16 cellular contexts compared by ENCODE assay signal in genomic region chr14:34780646-34781045, GRCh38.
DNase-seq lines count a peak whose midpoint lies in the region; ATAC-seq and TF ChIP-seq lines count a peak whose summit lies in the region.
"Had no signal": no experiment of that assay in that cellular context is flagged by ENCODE, and none has a peak within 500 bp of the region (broad histone marks: within the 10 kb centered on the region; RNA-seq: fewer than 3 reads in every experiment).

No MANE protein-coding gene starts in this region.

- intact Hi-C loops in activated B cell treated with CpG ODN at 0.5 μM for 24 hours (cut with micrococcal nuclease): no loop called here

- peaks cover 29% of the 10 kb centered on the region for H3K36me3 Mint-ChIP-seq in activated naive CD4-positive, alpha-beta T cell treated with anti-CD3 and anti-CD28 coated beads, Interleukin-2, amount 50 U/mL, for 24 hours
- peaks cover 75% of the 10 kb centered on the region for H3K36me3 Mint-ChIP-seq in activated B cell treated with CpG ODN at 0.5 μM for 24 hours (ENCODE audit: low read depth)
- H3K36me3 Mint-ChIP-seq in stimulated activated effector memory CD8-positive, alpha-beta T cell treated with anti-CD3 and anti-CD28 coated beads, Interleukin-12 subunit alpha, Interleukin-12 subunit beta, amount 100 ng/mL, for 72 hours: peaks cover 100% of the 10 kb centered on the region

- CTCF ChIA-PET in activated B cell treated with CpG ODN at 0.5 μM for 24 hours (lab: Charles Lee) (no interaction called here), HEK293T (lab: Yijun Ruan, JAX) (no interaction called here)

- no peak overlapping the region for H3K4me3 Mint-ChIP-seq in activated naive CD4-positive, alpha-beta T cell treated with anti-CD3 and anti-CD28 coated beads, Interleukin-2, amount 50 U/mL, for 24 hours
- H3K4me3 Mint-ChIP-seq in activated B cell treated with CpG ODN at 0.5 μM for 24 hours: no peak overlapping the region
- H3K4me3 Mint-ChIP-seq in stimulated activated effector memory CD8-positive, alpha-beta T cell treated with anti-CD3 and anti-CD28 coated beads, Interleukin-12 subunit alpha, Interleukin-12 subunit beta, amount 100 ng/mL, for 72 hours: no peak overlapping the region

- no peak for DNase-seq in activated naive CD4-positive, alpha-beta T cell (lab: John Stamatoyannopoulos, UW)
- no peak for DNase-seq in activated B cell treated with CpG ODN at 0.5 μM for 24 hours
- no peak for DNase-seq in epithelial cell of prostate (ENCODE audit: low read depth, low spot score)
- no peak for DNase-seq in stimulated activated effector memory CD8-positive, alpha-beta T cell treated with anti-CD3 and anti-CD28 coated beads, Interleukin-12 subunit alpha, Interleukin-12 subunit beta, amount 100 ng/mL, for 72 hours (ENCODE audit: low spot score in 2 of 2)
- no peak for DNase-seq in NCI-H187 (lab: John Stamatoyannopoulos, UW)
- no peak for DNase-seq in HEK293T (ENCODE audit: extremely low spot score)
- no peak for DNase-seq in central memory CD4-positive, alpha-beta T cell
- DNase-seq: hypothalamus; NCI-H1436 treated with DMSO at 0.1 percent for 48 hours; NCI-H2227 treated with DMSO at 0.1 percent for 48 hours; ovary; sigmoid colon; stimulated activated CD4-positive, alpha-beta T cell treated with anti-CD3 and anti-CD28 coated beads, Interleukin-2, amount 100 ng/mL, for 24 hours; testis had no signal

- POLR2A ChIA-PET in activated B cell treated with CpG ODN at 0.5 μM for 24 hours (lab: Charles Lee) (no interaction called here), HEK293T (lab: Yijun Ruan, JAX) (no interaction called here)

- TF ChIP-seq CTCF in activated B cell treated with CpG ODN at 0.5 μM for 24 hours (IDR thresholded peaks at IDR 0.05): no peak

- H3K4me1 Mint-ChIP-seq in activated naive CD4-positive, alpha-beta T cell treated with anti-CD3 and anti-CD28 coated beads, Interleukin-2, amount 50 U/mL, for 24 hours: peaks cover 8% of the 10 kb centered on the region
- H3K4me1 Mint-ChIP-seq in activated B cell treated with CpG ODN at 0.5 μM for 24 hours: peaks cover 8% of the 10 kb centered on the region
- H3K4me1 Mint-ChIP-seq in stimulated activated effector memory CD8-positive, alpha-beta T cell treated with anti-CD3 and anti-CD28 coated beads, Interleukin-12 subunit alpha, Interleukin-12 subunit beta, amount 100 ng/mL, for 72 hours: no peaks in the 10 kb centered on the region

- peak overlapping the region; percentile 88 for H3K27ac ChIP-seq in epithelial cell of prostate
- H3K27ac ChIP-seq: ovary, sigmoid colon, testis, VCaP had no signal

- H3K9me3 Mint-ChIP-seq in activated naive CD4-positive, alpha-beta T cell treated with anti-CD3 and anti-CD28 coated beads, Interleukin-2, amount 50 U/mL, for 24 hours: no peaks in the 10 kb centered on the region
- no peaks in the 10 kb centered on the region for H3K9me3 Mint-ChIP-seq in activated B cell treated with CpG ODN at 0.5 μM for 24 hours
- no peaks in the 10 kb centered on the region for H3K9me3 Mint-ChIP-seq in stimulated activated effector memory CD8-positive, alpha-beta T cell treated with anti-CD3 and anti-CD28 coated beads, Interleukin-12 subunit alpha, Interleukin-12 subunit beta, amount 100 ng/mL, for 72 hours

- ATAC-seq in activated B cell treated with CpG ODN at 0.5 μM for 24 hours (ENCODE audit: low read depth): no peak
- ATAC-seq in stimulated activated effector memory CD8-positive, alpha-beta T cell treated with anti-CD3 and anti-CD28 coated beads, Interleukin-12 subunit alpha, Interleukin-12 subunit beta, amount 100 ng/mL, for 72 hours: no peak

- H3K27ac Mint-ChIP-seq in activated naive CD4-positive, alpha-beta T cell treated with anti-CD3 and anti-CD28 coated beads, Interleukin-2, amount 50 U/mL, for 24 hours: peak overlapping the region; percentile 8
- H3K27ac Mint-ChIP-seq in activated B cell treated with CpG ODN at 0.5 μM for 24 hours: peak overlapping the region; percentile 32
- peak overlapping the region; percentile 11 for H3K27ac Mint-ChIP-seq in stimulated activated effector memory CD8-positive, alpha-beta T cell treated with anti-CD3 and anti-CD28 coated beads, Interleukin-12 subunit alpha, Interleukin-12 subunit beta, amount 100 ng/mL, for 72 hours

- no peaks in the 10 kb centered on the region for H3K27me3 Mint-ChIP-seq in activated naive CD4-positive, alpha-beta T cell treated with anti-CD3 and anti-CD28 coated beads, Interleukin-2, amount 50 U/mL, for 24 hours
- no peaks in the 10 kb centered on the region for H3K27me3 Mint-ChIP-seq in activated B cell treated with CpG ODN at 0.5 μM for 24 hours

TF ChIP-seq in HEK293T, 16 proteins besides CTCF, POLR2A, EP300 and RAD21:
- TF ChIP-seq HDGF (IDR thresholded peaks at IDR 0.05; ENCODE audit: borderline replicate concordance) (no peak), LEF1 (IDR thresholded peaks at IDR 0.05; ENCODE audit: borderline replicate concordance) (no peak), ZNF384 (IDR thresholded peaks at IDR 0.05) (no peak), SP1 (IDR thresholded peaks at IDR 0.05) (no peak), ELF4 (IDR thresholded peaks at IDR 0.05) (no peak), TARDBP (IDR thresholded peaks at IDR 0.05) (no peak), NFRKB (IDR thresholded peaks at IDR 0.05) (no peak), SUZ12 (IDR thresholded peaks at IDR 0.05) (no peak), FOXM1 (IDR thresholded peaks at IDR 0.05; ENCODE audit: borderline replicate concordance) (no peak), CTBP1 (IDR thresholded peaks at IDR 0.05; ENCODE audit: borderline replicate concordance) (no peak), FOXA1 (IDR thresholded peaks at IDR 0.05) (no peak), L3MBTL2 (conservative IDR thresholded peaks at IDR 0.05) (no peak), BHLHE40 (IDR thresholded peaks at IDR 0.05; ENCODE audit: borderline replicate concordance) (no peak), ARNT (IDR thresholded peaks at IDR 0.05) (no peak), FOXK2 (IDR thresholded peaks at IDR 0.05) (no peak), PKNOX1 (IDR thresholded peaks at IDR 0.05) (no peak)
TF ChIP-seq in HEK293T: peak in this region for 0.
